In genomic region chr22:37610153-37610475, GRCh38 we compare ENCODE assay signal across 10 cellular contexts. TPM values are rescaled to one million over a fixed set of nuclear protein-coding genes. Genes with fewer than 3 reads are reported as not detected.
A peak's percentile ranks its signal among the peaks of the same experiment; 100 is the strongest.
DNase-seq lines count a peak whose midpoint lies in the region; TF ChIP-seq lines count a peak whose summit lies in the region.
"Not testable (repeated sequence)": the region's sequence is repeated elsewhere in the genome, so short reads cannot be mapped to it uniquely, and the experiment has no call there.
"Had no signal": no experiment of that assay in that cellular context is flagged by ENCODE, and none has a peak within 500 bp of the region (broad histone marks: within the 10 kb centered on the region; RNA-seq: fewer than 3 reads in every experiment).

No MANE protein-coding gene starts in this region.

- peak overlapping the region; percentile 76 for H3K4me3 ChIP-seq in CD8-positive, alpha-beta memory T cell (ENCODE audit: low read length)
- H3K4me3 ChIP-seq in KMS-11 (IDR thresholded peaks at IDR 0.05; ENCODE audit: insufficient read depth, low read depth, low read length); liver (ENCODE audit: low read depth in 1 of 3, low read length in 3 of 3): not testable (repeated sequence)
- H3K4me3 ChIP-seq in adrenal gland (peak overlapping the region in 1 of 4 donors; percentile 89), epithelial cell of proximal tubule (ENCODE audit: low read depth, low read length) (peak overlapping the region; percentile 67), parathyroid adenoma (ENCODE audit: low read depth, low read length) (peak overlapping the region; percentile 76)

- H4K20me1 ChIP-seq in KMS-11 (ENCODE audit: insufficient read depth) = not testable (repeated sequence)

- not testable (repeated sequence) for TF ChIP-seq POLR2A in adrenal gland (IDR thresholded peaks at IDR 0.05)

- H3K27ac ChIP-seq in CD8-positive, alpha-beta memory T cell (ENCODE audit: low read depth, low read length) = peak overlapping the region; percentile 86
- peak overlapping the region; percentile 93 for H3K27ac ChIP-seq in KMS-11
- peak overlapping the region; percentile 43 to 99 (median 94) for H3K27ac ChIP-seq in adrenal gland
- peak overlapping the region in 1 of 2 donors; percentile 86 for H3K27ac ChIP-seq in liver (ENCODE audit: low read depth in 1 of 2, low read length in 2 of 2)
- H3K27ac ChIP-seq in parathyroid adenoma = peak overlapping the region; percentile 15

- H3K4me1 ChIP-seq in CD8-positive, alpha-beta memory T cell (ENCODE audit: insufficient read depth, low read length) = peaks cover 53% of the 10 kb centered on the region
- H3K4me1 ChIP-seq in KMS-11 (ENCODE audit: low read depth, poor library complexity, severe bottlenecking) = peaks cover 22% of the 10 kb centered on the region
- peaks cover 20 to 49% of the 10 kb centered on the region in 2 donors for H3K4me1 ChIP-seq in adrenal gland (replicated peaks in 1 of 2)
- peaks cover 4 to 44% (median 25%) of the 10 kb centered on the region in 4 donors for H3K4me1 ChIP-seq in liver (ENCODE audit: control insufficient read depth in 4 of 4, insufficient read depth in 4 of 4, low read length in 3 of 4)
- not testable (repeated sequence) for H3K4me1 ChIP-seq in parathyroid adenoma

- 61 to 88% (median 76%) methylated on average over 3 of the region's 3 CpGs for WGBS in adrenal gland, 4 donors
- WGBS in liver = 77% methylated on average over 3 of the region's 3 CpGs

- intact Hi-C loops in adrenal gland (cut with DNase I) = not testable (repeated sequence)

- not testable (repeated sequence) for H3K27me3 Mint-ChIP-seq in CD8-positive, alpha-beta memory T cell; T-helper 2 cell treated with Interferon-gamma antibody and Interleukin-4, amounts not matched to agents 5 μg/mL and 100 μg/mL, for 36 hours (ENCODE audit: low read depth); type B pancreatic cell

- peaks cover 37 to 55% (median 37%) of the 10 kb centered on the region in 3 donors for H3K4me1 Mint-ChIP-seq in CD8-positive, alpha-beta memory T cell
- H3K4me1 Mint-ChIP-seq in T-helper 2 cell treated with Interferon-gamma antibody and Interleukin-4, amounts not matched to agents 5 μg/mL and 100 μg/mL, for 36 hours (ENCODE audit: low read depth) = peaks cover 31% of the 10 kb centered on the region
- peaks cover 18% of the 10 kb centered on the region for H3K4me1 Mint-ChIP-seq in type B pancreatic cell (ENCODE audit: unreplicated experiment)

- peak overlapping the region in 6 of 8 donors; percentile 35 to 96 (median 92) for H3K27ac Mint-ChIP-seq in CD8-positive, alpha-beta memory T cell
- H3K27ac Mint-ChIP-seq in T-helper 2 cell treated with Interferon-gamma antibody and Interleukin-4, amounts not matched to agents 5 μg/mL and 100 μg/mL, for 36 hours = peak overlapping the region; percentile 86
- not testable (repeated sequence) for H3K27ac Mint-ChIP-seq in type B pancreatic cell

- TF ChIP-seq RAD21 in liver (IDR thresholded peaks at IDR 0.05) = not testable (repeated sequence)

- H3K4me2 ChIP-seq in KMS-11 (peak overlapping the region; percentile 98), parathyroid adenoma (ENCODE audit: low read length) (peak overlapping the region; percentile 84)

- POLR2A ChIA-PET in CD8-positive, alpha-beta memory T cell (lab: Charles Lee) = interaction anchor here (1.2 to 2.5 kb wide), 3 partner anchors 10 to 15 kb away, joined by 3 to 9 read pairs (median 5); no protein-coding TSS in a partner anchor

- H3K4me3 Mint-ChIP-seq in CD8-positive, alpha-beta memory T cell = peak overlapping the region; percentile 45 to 98 (median 94)
- peak overlapping the region; percentile 90 for H3K4me3 Mint-ChIP-seq in T-helper 2 cell treated with Interferon-gamma antibody and Interleukin-4, amounts not matched to agents 5 μg/mL and 100 μg/mL, for 36 hours
- peak overlapping the region; percentile 98 for H3K4me3 Mint-ChIP-seq in type B pancreatic cell

- H3K27me3 ChIP-seq in CD8-positive, alpha-beta memory T cell (ENCODE audit: insufficient read depth, low read length, poor library complexity, severe bottlenecking); adrenal gland; liver (ENCODE audit: control insufficient read depth in 4 of 4, insufficient read depth in 4 of 4, low read length in 3 of 4); parathyroid adenoma (ENCODE audit: control insufficient read depth, insufficient read depth, low read length): not testable (repeated sequence)
- peaks cover 15% of the 10 kb centered on the region for H3K27me3 ChIP-seq in KMS-11 (ENCODE audit: insufficient read depth, low read depth)

- not testable (repeated sequence) for TF ChIP-seq CTCF in KMS-11 (conservative IDR thresholded peaks at IDR 0.05; ENCODE audit: low read depth, low read length); adrenal gland (IDR thresholded peaks at IDR 0.05); epithelial cell of proximal tubule (conservative IDR thresholded peaks at IDR 0.05; ENCODE audit: low read depth, low read length); liver (IDR thresholded peaks at IDR 0.05; ENCODE audit: low read depth, low read length, missing input control); parathyroid adenoma (IDR thresholded peaks at IDR 0.05); type B pancreatic cell (conservative IDR thresholded peaks at IDR 0.05)

- not testable (repeated sequence) for DNase-seq in CD8-positive, alpha-beta memory T cell; T-helper 2 cell treated with Interferon-gamma antibody and Interleukin-4, amounts not matched to agents 5 μg/mL and 100 μg/mL, for 36 hours (ENCODE audit: low spot score); adrenal gland; epithelial cell of proximal tubule (ENCODE audit: low read depth); type B pancreatic cell (ENCODE audit: extremely low spot score, unreplicated experiment)

- H3K9ac ChIP-seq in KMS-11 = peak overlapping the region; percentile 81
- H3K9ac ChIP-seq in liver (ENCODE audit: low read depth in 1 of 2, low read length in 2 of 2) = peak overlapping the region; percentile 91 to 94
- not testable (repeated sequence) for H3K9ac ChIP-seq in parathyroid adenoma

- CTCF ChIA-PET in CD8-positive, alpha-beta memory T cell (lab: Charles Lee) = interaction anchor here (0.6 to 9.6 kb wide), 4 partner anchors 19 to 1528 kb away, joined by 3 to 70 read pairs (median 40); partner anchors contain the start of gene PDXP

- H3K9me3 ChIP-seq in CD8-positive, alpha-beta memory T cell (ENCODE audit: low read length); adrenal gland (replicated peaks in 1 of 3); liver (ENCODE audit: control insufficient read depth in 4 of 4, low read length in 3 of 4); parathyroid adenoma (ENCODE audit: control insufficient read depth, low read length): not testable (repeated sequence)

- H3K79me2 ChIP-seq in KMS-11 (ENCODE audit: insufficient read depth, low read depth) = peaks cover 30% of the 10 kb centered on the region
- H3K79me2 ChIP-seq in parathyroid adenoma = not testable (repeated sequence)

- not testable (repeated sequence) for H3K36me3 ChIP-seq in CD8-positive, alpha-beta memory T cell (ENCODE audit: insufficient read depth, low read length); KMS-11 (ENCODE audit: insufficient read depth); adrenal gland (replicated peaks in 1 of 2); liver (ENCODE audit: control insufficient read depth in 4 of 4, insufficient read depth in 3 of 4, low read depth in 1 of 4, low read length in 3 of 4); parathyroid adenoma (ENCODE audit: control insufficient read depth, insufficient read depth, low read length)

- not testable (repeated sequence) for H3K9me3 Mint-ChIP-seq in CD8-positive, alpha-beta memory T cell; T-helper 2 cell treated with Interferon-gamma antibody and Interleukin-4, amounts not matched to agents 5 μg/mL and 100 μg/mL, for 36 hours; type B pancreatic cell

- peak overlapping the region; percentile 10; the same call in 1 of the 2 replicates for H2AFZ ChIP-seq in KMS-11 (ENCODE audit: low read depth)
- H2AFZ ChIP-seq in parathyroid adenoma = not testable (repeated sequence)

- peaks cover 0 to 29% (median 0%) of the 10 kb centered on the region in 3 donors for H3K36me3 Mint-ChIP-seq in CD8-positive, alpha-beta memory T cell
- not testable (repeated sequence) for H3K36me3 Mint-ChIP-seq in T-helper 2 cell treated with Interferon-gamma antibody and Interleukin-4, amounts not matched to agents 5 μg/mL and 100 μg/mL, for 36 hours (ENCODE audit: low read depth); type B pancreatic cell

RNA-seq across cellular contexts. Expression of gene GGA1, which starts 1.5 kb away (rescaled TPM):
- total RNA-seq in CD8-positive, alpha-beta memory T cell = 10 to 100 TPM; 69.1 to 74.3 TPM
- polyA plus RNA-seq in CD8-positive, alpha-beta memory T cell = 34.9 TPM
- total RNA-seq in adrenal gland (10 to 100 TPM; 30.6 to 93.3 (median 65.6) TPM), epithelial cell of proximal tubule (43.8 and 49.6 TPM in 2 replicates), liver (10 to 100 TPM; 17.4 to 26.4 TPM), type B pancreatic cell (ENCODE audit: low replicate concordance) (71.8 and 80.2 TPM in 2 replicates)
- polyA plus RNA-seq in adrenal gland (100 to 1,000 TPM in 2 of 3 donors, 10 to 100 TPM in 1; 42.4 to 160 (median 107) TPM), liver (10 to 100 TPM; 15.1 to 18.2 TPM)

RNA-seq across cellular contexts. Expression of gene SH3BP1, which starts 29.4 kb away (rescaled TPM):
- 10 to 100 TPM; 93.1 to 94.6 TPM for total RNA-seq in CD8-positive, alpha-beta memory T cell
- polyA plus RNA-seq in CD8-positive, alpha-beta memory T cell = 32.3 TPM
- total RNA-seq in adrenal gland (10 to 100 TPM in 5 of 8 donors, 1 to 10 TPM in 3; 8.1 to 18.7 (median 10.6) TPM), epithelial cell of proximal tubule (15.1 and 25.0 TPM in 2 replicates), liver (1 to 10 TPM; 3.8 to 8.2 TPM), type B pancreatic cell (ENCODE audit: low replicate concordance) (30.0 and 31.1 TPM in 2 replicates)
- polyA plus RNA-seq in adrenal gland (10 to 100 TPM in 1 of 3 donors, 1 to 10 TPM in 2; 2.4 to 27.3 (median 9.8) TPM), liver (1 to 10 TPM in 1 of 2 donors, under 1 TPM in 1; 0.24 to 1.7 TPM)

RNA-seq across cellular contexts. Expression of gene LGALS2, which starts 30.2 kb away (rescaled TPM):
- not detected for total RNA-seq in CD8-positive, alpha-beta memory T cell
- not detected for polyA plus RNA-seq in CD8-positive, alpha-beta memory T cell
- total RNA-seq in adrenal gland (under 1 TPM in 1 of 8 donors, not detected in 7; 0.42 TPM), epithelial cell of proximal tubule (not detected in 2 replicates), liver (1 to 10 TPM in 1 of 2 donors, under 1 TPM in 1; 0.33 to 3.4 TPM), type B pancreatic cell (ENCODE audit: low replicate concordance) (2.6 and 8.7 TPM in 2 replicates)
- polyA plus RNA-seq in adrenal gland (1 to 10 TPM in 1 of 3 donors, under 1 TPM in 2; 0.42 to 1.4 (median 0.47) TPM), liver (1 to 10 TPM in 1 of 2 donors, under 1 TPM in 1; 0.81 to 2.3 TPM)
- total RNA-seq: posterior vena cava, urinary bladder had no signal

RNA-seq across cellular contexts. Expression of gene PDXP, which starts 48.4 kb away (rescaled TPM):
- 10 to 100 TPM; 36.0 to 37.8 TPM for total RNA-seq in CD8-positive, alpha-beta memory T cell
- 7.1 TPM for polyA plus RNA-seq in CD8-positive, alpha-beta memory T cell
- total RNA-seq in adrenal gland (10 to 100 TPM; 16.2 to 49.7 (median 20.9) TPM), epithelial cell of proximal tubule (21.0 and 42.3 TPM in 2 replicates), liver (10 to 100 TPM; 23.4 to 32.4 TPM), type B pancreatic cell (ENCODE audit: low replicate concordance) (15.6 and 30.2 TPM in 2 replicates)
- polyA plus RNA-seq in adrenal gland (10 to 100 TPM in 2 of 3 donors, 1 to 10 TPM in 1; 10.0 to 41.9 (median 13.4) TPM), liver (10 to 100 TPM; 24.7 to 42.2 TPM)

RNA-seq across cellular contexts. Expression of gene CDC42EP1, which starts 49.8 kb away (rescaled TPM):
- under 1 TPM; 0.13 to 0.31 TPM for total RNA-seq in CD8-positive, alpha-beta memory T cell
- not detected for polyA plus RNA-seq in CD8-positive, alpha-beta memory T cell
- 100 to 1,000 TPM in 5 of 8 donors, 10 to 100 TPM in 3; 74.4 to 159 (median 125) TPM for total RNA-seq in adrenal gland
- 10 to 100 TPM; 19.7 to 65.1 (median 39.5) TPM for polyA plus RNA-seq in adrenal gland
- 102 and 110 TPM in 2 replicates for total RNA-seq in epithelial cell of proximal tubule
- total RNA-seq in liver = 10 to 100 TPM; 10.2 to 18.8 TPM
- polyA plus RNA-seq in liver = 10 to 100 TPM; 43.6 to 66.6 TPM
- total RNA-seq in type B pancreatic cell (ENCODE audit: low replicate concordance) = 20.5 and 30.4 TPM in 2 replicates
